In the genomic region with DNA sequence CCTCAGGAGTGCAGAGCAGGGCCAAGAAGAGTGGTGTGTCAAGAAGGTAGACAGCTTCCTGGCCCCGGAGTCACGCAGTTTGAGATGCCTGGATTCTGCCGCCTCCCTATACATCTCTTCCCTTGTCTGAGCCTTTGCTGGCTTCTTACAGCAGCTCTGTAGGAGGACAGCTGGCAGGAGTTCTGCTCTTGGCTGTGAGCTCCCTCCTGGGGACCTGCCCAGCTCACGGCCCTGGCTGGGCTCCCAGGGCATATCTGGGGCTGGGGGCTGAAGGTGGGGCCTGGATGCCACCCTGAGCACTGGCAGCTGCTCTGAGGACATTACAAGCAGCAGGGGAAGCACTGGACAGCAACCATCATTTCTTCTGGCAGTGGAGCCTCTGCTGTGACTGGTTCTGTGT, we compare ENCODE assay signal across 19 cellular contexts. TPM values are rescaled to one million over a fixed set of nuclear protein-coding genes. Genes with fewer than 3 reads are reported as not detected.
A peak's percentile ranks its signal among the peaks of the same experiment; 100 is the strongest.
DNase-seq lines count a peak whose midpoint lies in the region; ATAC-seq and TF ChIP-seq lines count a peak whose summit lies in the region.
"Had no signal": no experiment of that assay in that cellular context is flagged by ENCODE, and none has a peak within 500 bp of the region (broad histone marks: within the 10 kb centered on the region; RNA-seq: fewer than 3 reads in every experiment).

No MANE protein-coding gene starts in this region.

- DNase-seq in Ammon's horn (ENCODE audit: low spot score) (peak; percentile 9), DMS 273 treated with DMSO at 0.1 percent for 48 hours (lab: John Stamatoyannopoulos, UW) (peak; percentile 5), cerebellum (ENCODE audit: low spot score) (peak; percentile 20), hippocampal formation (lab: John Stamatoyannopoulos, UW) (no peak), WTC11 (ENCODE audit: low spot score) (no peak)
- DNase-seq in naive thymus-derived CD8-positive, alpha-beta T cell: no peak
- DNase-seq: GDM1, H7, HFFc6, NCI-H1417 treated with DMSO at 0.1 percent for 48 hours, NCI-H2029 treated with DMSO at 0.1 percent for 48 hours, NCI-H2171, SHP77 treated with DMSO at 0.1 percent for 48 hours, SK-N-SH had no signal

- no peaks in the 10 kb centered on the region for H3K36me3 Mint-ChIP-seq in nephron (ENCODE audit: low read depth)
- H3K36me3 Mint-ChIP-seq in naive thymus-derived CD8-positive, alpha-beta T cell: no peaks in the 10 kb centered on the region
- H3K36me3 Mint-ChIP-seq in WTC11: no peaks in the 10 kb centered on the region
- H3K36me3 Mint-ChIP-seq: CD14-positive monocyte had no signal

- no peak for ATAC-seq in naive thymus-derived CD8-positive, alpha-beta T cell
- no peak for ATAC-seq in WTC11

- peak overlapping the region in 2 of 3 experiments; percentile 95 to 98 for H3K27ac Mint-ChIP-seq in nephron
- no peak overlapping the region for H3K27ac Mint-ChIP-seq in naive thymus-derived CD8-positive, alpha-beta T cell
- H3K27ac Mint-ChIP-seq in WTC11: no peak overlapping the region
- H3K27ac Mint-ChIP-seq: CD14-positive monocyte, HFFc6 had no signal

- peaks cover 3% of the 10 kb centered on the region for H3K9me3 Mint-ChIP-seq in nephron
- no peaks in the 10 kb centered on the region for H3K9me3 Mint-ChIP-seq in naive thymus-derived CD8-positive, alpha-beta T cell
- H3K9me3 Mint-ChIP-seq in WTC11: no peaks in the 10 kb centered on the region
- H3K9me3 Mint-ChIP-seq: HFFc6 had no signal

- H3K4me3 Mint-ChIP-seq in nephron (no peak overlapping the region), WTC11 (no peak overlapping the region)
- no peak overlapping the region for H3K4me3 Mint-ChIP-seq in naive thymus-derived CD8-positive, alpha-beta T cell
- H3K4me3 Mint-ChIP-seq: HFFc6 had no signal

- CTCF ChIA-PET in WTC11 (lab: Charles Lee): no interaction called here

- peaks cover 33% of the 10 kb centered on the region for H3K4me1 Mint-ChIP-seq in nephron
- no peaks in the 10 kb centered on the region for H3K4me1 Mint-ChIP-seq in naive thymus-derived CD8-positive, alpha-beta T cell
- no peaks in the 10 kb centered on the region for H3K4me1 Mint-ChIP-seq in WTC11
- H3K4me1 Mint-ChIP-seq: CD14-positive monocyte had no signal

- no peaks in the 10 kb centered on the region for H3K27me3 Mint-ChIP-seq in nephron (ENCODE audit: low read depth)
- peaks cover 0 to 11% (median 3%) of the 10 kb centered on the region in 5 donors for H3K27me3 Mint-ChIP-seq in naive thymus-derived CD8-positive, alpha-beta T cell
- H3K27me3 Mint-ChIP-seq in WTC11 (ENCODE audit: low read depth): no peaks in the 10 kb centered on the region

- TF ChIP-seq CTCF in nephron (IDR thresholded peaks at IDR 0.05; ENCODE audit: unreplicated experiment in 3 of 3) (no peak), WTC11 (IDR thresholded peaks at IDR 0.05) (no peak)

- POLR2A ChIA-PET in naive thymus-derived CD8-positive, alpha-beta T cell (lab: Charles Lee): no interaction called here
- POLR2A ChIA-PET in WTC11 (lab: Charles Lee): no interaction called here

TF ChIP-seq in WTC11, 78 proteins besides CTCF, POLR2A, EP300 and RAD21 (continues in another document):
- TF ChIP-seq, protein P1, sequence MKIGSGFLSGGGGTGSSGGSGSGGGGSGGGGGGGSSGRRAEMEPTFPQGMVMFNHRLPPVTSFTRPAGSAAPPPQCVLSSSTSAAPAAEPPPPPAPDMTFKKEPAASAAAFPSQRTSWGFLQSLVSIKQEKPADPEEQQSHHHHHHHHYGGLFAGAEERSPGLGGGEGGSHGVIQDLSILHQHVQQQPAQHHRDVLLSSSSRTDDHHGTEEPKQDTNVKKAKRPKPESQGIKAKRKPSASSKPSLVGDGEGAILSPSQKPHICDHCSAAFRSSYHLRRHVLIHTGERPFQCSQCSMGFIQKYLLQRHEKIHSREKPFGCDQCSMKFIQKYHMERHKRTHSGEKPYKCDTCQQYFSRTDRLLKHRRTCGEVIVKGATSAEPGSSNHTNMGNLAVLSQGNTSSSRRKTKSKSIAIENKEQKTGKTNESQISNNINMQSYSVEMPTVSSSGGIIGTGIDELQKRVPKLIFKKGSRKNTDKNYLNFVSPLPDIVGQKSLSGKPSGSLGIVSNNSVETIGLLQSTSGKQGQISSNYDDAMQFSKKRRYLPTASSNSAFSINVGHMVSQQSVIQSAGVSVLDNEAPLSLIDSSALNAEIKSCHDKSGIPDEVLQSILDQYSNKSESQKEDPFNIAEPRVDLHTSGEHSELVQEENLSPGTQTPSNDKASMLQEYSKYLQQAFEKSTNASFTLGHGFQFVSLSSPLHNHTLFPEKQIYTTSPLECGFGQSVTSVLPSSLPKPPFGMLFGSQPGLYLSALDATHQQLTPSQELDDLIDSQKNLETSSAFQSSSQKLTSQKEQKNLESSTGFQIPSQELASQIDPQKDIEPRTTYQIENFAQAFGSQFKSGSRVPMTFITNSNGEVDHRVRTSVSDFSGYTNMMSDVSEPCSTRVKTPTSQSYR (CRISPR knock-in tag; IDR thresholded peaks at IDR 0.05): no peak
- TF ChIP-seq NFE2L1 (CRISPR knock-in tag; IDR thresholded peaks at IDR 0.05) (no peak), TCF7 (CRISPR knock-in tag; IDR thresholded peaks at IDR 0.05; ENCODE audit: low read depth) (no peak), NFYB (CRISPR knock-in tag; conservative IDR thresholded peaks at IDR 0.05; ENCODE audit: low read depth) (no peak), USF2 (CRISPR knock-in tag; IDR thresholded peaks at IDR 0.05) (no peak), ZNF423 (CRISPR knock-in tag; IDR thresholded peaks at IDR 0.05) (no peak), ZBTB21 (CRISPR knock-in tag; IDR thresholded peaks at IDR 0.05; ENCODE audit: borderline replicate concordance) (no peak), IRF2 (CRISPR knock-in tag; IDR thresholded peaks at IDR 0.05; ENCODE audit: borderline replicate concordance, low read depth) (no peak), PRDM15 (CRISPR knock-in tag; IDR thresholded peaks at IDR 0.05) (no peak), ATF3 (CRISPR knock-in tag; conservative IDR thresholded peaks at IDR 0.05) (no peak), ZNF121 (CRISPR knock-in tag; IDR thresholded peaks at IDR 0.05) (no peak), ZNF232 (CRISPR knock-in tag; IDR thresholded peaks at IDR 0.05) (no peak), TP53 (CRISPR knock-in tag; IDR thresholded peaks at IDR 0.05) (no peak), TEAD4 (CRISPR knock-in tag; IDR thresholded peaks at IDR 0.05) (no peak)
- TF ChIP-seq, protein P2, sequence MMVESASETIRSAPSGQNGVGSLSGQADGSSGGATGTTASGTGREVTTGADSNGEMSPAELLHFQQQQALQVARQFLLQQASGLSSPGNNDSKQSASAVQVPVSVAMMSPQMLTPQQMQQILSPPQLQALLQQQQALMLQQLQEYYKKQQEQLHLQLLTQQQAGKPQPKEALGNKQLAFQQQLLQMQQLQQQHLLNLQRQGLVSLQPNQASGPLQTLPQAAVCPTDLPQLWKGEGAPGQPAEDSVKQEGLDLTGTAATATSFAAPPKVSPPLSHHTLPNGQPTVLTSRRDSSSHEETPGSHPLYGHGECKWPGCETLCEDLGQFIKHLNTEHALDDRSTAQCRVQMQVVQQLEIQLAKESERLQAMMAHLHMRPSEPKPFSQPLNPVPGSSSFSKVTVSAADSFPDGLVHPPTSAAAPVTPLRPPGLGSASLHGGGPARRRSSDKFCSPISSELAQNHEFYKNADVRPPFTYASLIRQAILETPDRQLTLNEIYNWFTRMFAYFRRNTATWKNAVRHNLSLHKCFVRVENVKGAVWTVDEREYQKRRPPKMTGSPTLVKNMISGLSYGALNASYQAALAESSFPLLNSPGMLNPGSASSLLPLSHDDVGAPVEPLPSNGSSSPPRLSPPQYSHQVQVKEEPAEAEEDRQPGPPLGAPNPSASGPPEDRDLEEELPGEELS (CRISPR knock-in tag; IDR thresholded peaks at IDR 0.05): no peak

RNA-seq across cellular contexts. Expression of gene TSSK1B, which starts 0.8 kb away (rescaled TPM):
- total RNA-seq in cerebellum (0.73 TPM), WTC11 (2021) (not detected in 3 replicates)
- not detected for total RNA-seq in naive thymus-derived CD8-positive, alpha-beta T cell
- not detected for polyA plus RNA-seq in naive thymus-derived CD8-positive, alpha-beta T cell
- total RNA-seq: H7, HFFc6, HT1080, NCI-H460, OCI-LY7 had no signal
- polyA plus RNA-seq: CD14-positive monocyte had no signal

RNA-seq across cellular contexts. Expression of gene MCC, which starts 52.7 kb away (rescaled TPM):
- 61.1 TPM for total RNA-seq in cerebellum
- total RNA-seq in naive thymus-derived CD8-positive, alpha-beta T cell: 1 to 10 TPM; 1.8 to 2.9 TPM
- 1 to 10 TPM; 1.2 to 4.6 (median 2.0) TPM for polyA plus RNA-seq in naive thymus-derived CD8-positive, alpha-beta T cell
- total RNA-seq in WTC11 (2021): 15.4 to 23.5 TPM (median 17.2 TPM) in 3 replicates

Comparison
In these comparisons a context has a peak if more than half of its experiments do, and no peak if none do; other contexts are left out.
1. DNase-seq: peak in Ammon's horn (single experiment), DMS 273 treated with DMSO at 0.1 percent for 48 hours (single experiment) and cerebellum (single experiment); none in naive thymus-derived CD8-positive, alpha-beta T cell (0 of 10), hippocampal formation (0 of 2) and WTC11 (single experiment).
2. H3K27ac Mint-ChIP-seq: peak in nephron (2 of 3); none in naive thymus-derived CD8-positive, alpha-beta T cell (0 of 10) and WTC11 (single experiment).